Comparison of ENCODE assay signal across 8 cellular contexts in genomic region chr11:62622476-62622875, GRCh38. TPM values are rescaled to one million over a fixed set of nuclear protein-coding genes. Genes with fewer than 3 reads are reported as not detected.
DNase-seq lines count a peak whose midpoint lies in the region; ATAC-seq and TF ChIP-seq lines count a peak whose summit lies in the region.

No MANE protein-coding gene starts in this region.

- H3K4me1 Mint-ChIP-seq in activated CD8-positive, alpha-beta T cell treated with anti-CD3 and anti-CD28 coated beads for 36 hours (ENCODE audit: low read depth): peaks cover 24% of the 10 kb centered on the region

- POLR2A ChIA-PET in HEK293 (lab: Yijun Ruan, JAX): interaction anchor here (0.6 to 6.0 kb wide), 28 partner anchors 9 to 234 kb away, joined by 3 to 109 read pairs (median 5); partner anchors contain the start of genes C11orf98, CSKMT, EEF1G and EML3
- POLR2A ChIA-PET in activated CD8-positive, alpha-beta T cell treated with anti-CD3 and anti-CD28 coated beads for 36 hours (lab: Charles Lee): interaction anchor here (1.0 to 5.1 kb wide), 13 partner anchors 10 to 233 kb away, joined by 3 to 48 read pairs (median 9); partner anchors contain the start of genes C11orf98, CSKMT, EML3 and GANAB

- H3K4me3 Mint-ChIP-seq in activated CD8-positive, alpha-beta T cell treated with anti-CD3 and anti-CD28 coated beads for 36 hours: peak overlapping the region; percentile 88

- intact Hi-C loops in activated CD8-positive, alpha-beta T cell treated with anti-CD3 and anti-CD28 coated beads for 36 hours (cut with micrococcal nuclease): no loop called here

- H3K27me3 ChIP-seq in iPS-15b (ENCODE audit: control insufficient read depth, insufficient read depth, low read length): no peaks in the 10 kb centered on the region

- H3K4me3 ChIP-seq in HEK293 (ENCODE audit: low read depth, low read length) (no peak overlapping the region), iPS-15b (ENCODE audit: low read depth, low read length) (peak overlapping the region; percentile 52), skin epidermis (peak overlapping the region in 3 of 7 experiments; percentile 61 to 77 (median 75))

- peak overlapping the region; percentile 87 for H3K27ac Mint-ChIP-seq in activated CD8-positive, alpha-beta T cell treated with anti-CD3 and anti-CD28 coated beads for 36 hours

- H3K9ac ChIP-seq in iPS-15b (ENCODE audit: low read depth, low read length): no peak overlapping the region

- no peaks in the 10 kb centered on the region for H3K9me3 Mint-ChIP-seq in activated CD8-positive, alpha-beta T cell treated with anti-CD3 and anti-CD28 coated beads for 36 hours

- CTCF ChIA-PET in HEK293 (lab: Yijun Ruan, JAX): interaction anchor here (0.6 to 2.5 kb wide), 3 partner anchors 12 to 63 kb away, joined by 3 to 18 read pairs (median 6); no protein-coding TSS in a partner anchor
- CTCF ChIA-PET in activated CD8-positive, alpha-beta T cell treated with anti-CD3 and anti-CD28 coated beads for 36 hours (lab: Charles Lee): interaction anchor here (0.6 to 3.9 kb wide), 5 partner anchors 11 to 72 kb away, joined by 3 to 26 read pairs (median 4); partner anchors contain the start of genes EML3, MTA2 and ROM1

- no peak for ATAC-seq in activated CD8-positive, alpha-beta T cell treated with anti-CD3 and anti-CD28 coated beads for 36 hours
- ATAC-seq in HG03108 (IDR thresholded peaks at IDR 0.05; ENCODE audit: unreplicated experiment): no peak
- ATAC-seq in HG02884 (IDR thresholded peaks at IDR 0.05; ENCODE audit: unreplicated experiment): no peak

- H3K36me3 Mint-ChIP-seq in activated CD8-positive, alpha-beta T cell treated with anti-CD3 and anti-CD28 coated beads for 36 hours (ENCODE audit: low read depth): peaks cover 35% of the 10 kb centered on the region

- no peaks in the 10 kb centered on the region for H3K27me3 Mint-ChIP-seq in activated CD8-positive, alpha-beta T cell treated with anti-CD3 and anti-CD28 coated beads for 36 hours

- H3K9me3 ChIP-seq in HEK293 (ENCODE audit: control insufficient read depth, insufficient read depth, low read depth, low read length) (no peaks in the 10 kb centered on the region), iPS-15b (ENCODE audit: control insufficient read depth, insufficient read depth, low read length) (no peaks in the 10 kb centered on the region)

- H3K4me1 ChIP-seq in HEK293 (ENCODE audit: control insufficient read depth, insufficient read depth, low read length) (no peaks in the 10 kb centered on the region), iPS-15b (ENCODE audit: control insufficient read depth, insufficient read depth, low read length) (peaks cover 6% of the 10 kb centered on the region)

- H3K27ac ChIP-seq in HEK293 (ENCODE audit: extremely low read depth, low read depth, low read length) (peak overlapping the region; percentile 40), skin epidermis (peak overlapping the region in 20 of 21 experiments; percentile 79 to 98 (median 92))

- TF ChIP-seq CTCF in HEK293 (tag by site-specific recombination; IDR thresholded peaks at IDR 0.05): no peak
- TF ChIP-seq CTCF in activated CD8-positive, alpha-beta T cell treated with anti-CD3 and anti-CD28 coated beads for 36 hours (IDR thresholded peaks at IDR 0.05): no peak

- DNase-seq in activated CD8-positive, alpha-beta T cell treated with anti-CD3 and anti-CD28 coated beads for 36 hours: no peak
- DNase-seq in HuH-7.5 (ENCODE audit: low spot score): no peak
- no peak for DNase-seq in stimulated activated naive CD4-positive, alpha-beta T cell treated with Interleukin-2 at 50 U/mL for 16 hours (lab: John Stamatoyannopoulos, UW)

- H3K36me3 ChIP-seq in HEK293 (ENCODE audit: control insufficient read depth in 2 of 2, insufficient read depth in 1 of 2, low read length in 2 of 2): peaks cover 4 to 36% of the 10 kb centered on the region in 2 experiments
- peaks cover 25% of the 10 kb centered on the region for H3K36me3 ChIP-seq in iPS-15b (ENCODE audit: control insufficient read depth, insufficient read depth, low read length)

TF ChIP-seq in HEK293, 187 proteins besides CTCF, POLR2A, EP300 and RAD21:
- TF ChIP-seq ZNF112 (tag by site-specific recombination; IDR thresholded peaks at IDR 0.05) (no peak), ZNF335 (tag by site-specific recombination; conservative IDR thresholded peaks at IDR 0.05) (peak; percentile 9)
TF ChIP-seq in HEK293: peak in this region for 1.

RNA-seq across cellular contexts. Expression of gene B3GAT3, which starts 0.7 kb away (rescaled TPM):
- 10 to 100 TPM; 59.1 to 61.4 TPM for total RNA-seq in activated CD8-positive, alpha-beta T cell treated with anti-CD3 and anti-CD28 coated beads for 36 hours

RNA-seq across cellular contexts. Expression of gene ROM1, which starts 9.4 kb away (rescaled TPM):
- 1 to 10 TPM in 1 of 2 experiments, under 1 TPM in 1; 0.79 to 1.1 TPM for total RNA-seq in activated CD8-positive, alpha-beta T cell treated with anti-CD3 and anti-CD28 coated beads for 36 hours

RNA-seq across cellular contexts. Expression of gene EML3, which starts 9.9 kb away (rescaled TPM):
- 100 to 1,000 TPM; 115 to 120 TPM for total RNA-seq in activated CD8-positive, alpha-beta T cell treated with anti-CD3 and anti-CD28 coated beads for 36 hours

RNA-seq across cellular contexts. Expression of gene MTA2, which starts 20.8 kb away (rescaled TPM):
- 100 to 1,000 TPM; 159 to 164 TPM for total RNA-seq in activated CD8-positive, alpha-beta T cell treated with anti-CD3 and anti-CD28 coated beads for 36 hours

RNA-seq across cellular contexts. Expression of gene GANAB, which starts 23.9 kb away (rescaled TPM):
- 100 to 1,000 TPM; 205 to 217 TPM for total RNA-seq in activated CD8-positive, alpha-beta T cell treated with anti-CD3 and anti-CD28 coated beads for 36 hours
